Comparison of ENCODE assay signal across 19 cellular contexts in the genomic region with DNA sequence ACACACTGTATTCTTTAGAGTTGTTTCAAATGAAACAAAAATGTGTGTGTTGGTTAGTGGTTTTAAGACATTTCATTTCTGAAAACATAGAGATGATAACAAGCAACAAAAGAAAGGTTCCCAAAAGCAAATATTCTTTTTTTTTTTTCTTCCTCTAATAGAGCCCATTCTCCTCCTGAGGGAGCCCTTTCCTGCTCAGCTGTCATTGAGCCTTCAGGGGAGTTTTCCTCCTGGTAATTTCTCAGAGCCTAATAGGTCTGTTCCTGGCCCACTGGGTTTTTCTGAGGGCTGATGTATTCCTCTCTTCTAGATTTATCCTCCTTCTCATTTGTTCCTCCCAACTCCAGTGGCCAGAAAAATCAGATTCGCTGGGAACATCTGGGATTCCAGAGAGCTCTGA.
"Had no signal": no experiment of that assay in that cellular context is flagged by ENCODE, and none has a peak within 500 bp of the region (broad histone marks: within the 10 kb centered on the region; RNA-seq: fewer than 3 reads in every experiment).

No MANE protein-coding gene starts in this region.

- H3K4me3 ChIP-seq: lung, pancreas, stomach, thoracic aorta had no signal

- H3K36me3 Mint-ChIP-seq: naive thymus-derived CD4-positive, alpha-beta T cell had no signal

- H3K4me1 Mint-ChIP-seq: naive thymus-derived CD4-positive, alpha-beta T cell; nephron progenitor cell had no signal

- H3K4me3 Mint-ChIP-seq: naive thymus-derived CD4-positive, alpha-beta T cell; nephron progenitor cell had no signal

- H3K27ac Mint-ChIP-seq: naive thymus-derived CD4-positive, alpha-beta T cell; nephron progenitor cell; progenitor cell of endocrine pancreas had no signal

- H3K9me3 ChIP-seq: pancreas, stomach, thoracic aorta had no signal

- H3K27me3 Mint-ChIP-seq: naive thymus-derived CD4-positive, alpha-beta T cell; progenitor cell of endocrine pancreas had no signal

- H3K27me3 ChIP-seq: dorsolateral prefrontal cortex, pancreas, stomach had no signal

- H3K36me3 ChIP-seq: pancreas, stomach, thoracic aorta had no signal

- H3K9me3 Mint-ChIP-seq: nephron progenitor cell had no signal

- H3K4me1 ChIP-seq: pancreas, stomach had no signal

- DNase-seq: cortex of kidney; dorsolateral prefrontal cortex; effector CD8-positive, alpha-beta T cell; left colon; left ventricle myocardium superior; mesenchymal stem cell; naive thymus-derived CD4-positive, alpha-beta T cell; nephron progenitor cell; occipital lobe; pancreas; right cardiac atrium; small intestine; stimulated activated CD4-positive, alpha-beta T cell treated with anti-CD3 and anti-CD28 coated beads, Interleukin-12 subunit alpha, Interleukin-12 subunit beta, amount 100 ng/mL, for 4 hours; stimulated activated naive CD4-positive, alpha-beta T cell; stomach; trophoblast cell had no signal

- H3K27ac ChIP-seq: pancreas, stomach, thoracic aorta had no signal
